In the genomic region with DNA sequence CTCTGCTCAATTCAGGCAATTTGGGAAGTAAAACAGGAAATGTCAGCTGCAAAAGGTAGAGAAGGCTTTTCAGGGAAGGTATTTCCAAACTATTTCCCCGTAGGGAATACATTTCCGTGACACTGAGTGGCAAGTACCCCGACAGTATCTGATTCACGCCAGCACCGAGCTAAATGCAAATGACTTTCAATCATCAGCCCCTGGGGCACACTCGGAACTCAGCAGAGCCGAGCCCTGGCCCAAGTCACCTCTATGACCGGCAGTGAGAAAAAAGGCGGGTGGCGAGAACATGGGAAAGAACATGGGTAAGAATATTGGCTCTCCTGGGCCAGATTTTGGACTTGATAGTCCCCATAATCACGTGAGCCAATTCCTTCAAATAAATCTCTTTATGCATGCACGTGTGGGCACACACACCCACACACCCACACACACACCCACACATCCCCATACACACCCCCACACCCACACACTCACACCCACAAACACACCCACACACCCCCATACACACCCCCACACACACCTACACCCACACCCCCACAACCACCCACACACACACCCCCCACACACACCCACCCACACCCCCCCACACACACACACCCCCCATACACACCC, we compare ENCODE assay signal across 29 cellular contexts. TPM values are rescaled to one million over a fixed set of nuclear protein-coding genes. Genes with fewer than 3 reads are reported as not detected.
DNase-seq lines count a peak whose midpoint lies in the region; ATAC-seq and TF ChIP-seq lines count a peak whose summit lies in the region.
"Had no signal": no experiment of that assay in that cellular context is flagged by ENCODE, and none has a peak within 500 bp of the region (broad histone marks: within the 10 kb centered on the region; RNA-seq: fewer than 3 reads in every experiment).

No MANE protein-coding gene starts in this region.

- peaks cover 3% of the 10 kb centered on the region for H3K36me3 Mint-ChIP-seq in activated T-helper 1 cell treated with anti-CD3 and anti-CD28 coated beads, Interleukin-12 subunit alpha, Interleukin-12 subunit beta, Interleukin-2, Interleukin-4 antibody, amounts not matched to agents 30 ng/mL and 10 ng/mL and 1 ng/mL, durations not matched to agents 14 hours and 24 hours and 36 hours (ENCODE audit: low read depth)
- H3K36me3 Mint-ChIP-seq: activated naive CD8-positive, alpha-beta T cell treated with anti-CD3 and anti-CD28 coated beads for 36 hours; neural progenitor cell had no signal

- H3K36me3 ChIP-seq in thyroid gland, result no peaks in the 10 kb centered on the region
- H3K36me3 ChIP-seq: ascending aorta, left lung, neural progenitor cell, pancreas, transverse colon had no signal

- H3K4me1 ChIP-seq in right cardiac atrium (ENCODE audit: control insufficient read depth, insufficient read depth, low read length) (no peaks in the 10 kb centered on the region), thyroid gland (peaks cover 30 to 55% of the 10 kb centered on the region in 2 donors)
- H3K4me1 ChIP-seq: pancreas, transverse colon had no signal

- H3K27ac Mint-ChIP-seq in activated T-helper 1 cell treated with anti-CD3 and anti-CD28 coated beads, Interleukin-12 subunit alpha, Interleukin-12 subunit beta, Interleukin-2, Interleukin-4 antibody, amounts not matched to agents 30 ng/mL and 10 ng/mL and 1 ng/mL, durations not matched to agents 14 hours and 24 hours and 36 hours, result peak overlapping the region; percentile 44
- H3K27ac Mint-ChIP-seq: activated naive CD8-positive, alpha-beta T cell treated with anti-CD3 and anti-CD28 coated beads for 36 hours; IgD-negative memory B cell had no signal

- H3K9me3 Mint-ChIP-seq in activated T-helper 1 cell treated with anti-CD3 and anti-CD28 coated beads, Interleukin-12 subunit alpha, Interleukin-12 subunit beta, Interleukin-2, Interleukin-4 antibody, amounts not matched to agents 30 ng/mL and 10 ng/mL and 1 ng/mL, durations not matched to agents 14 hours and 24 hours and 36 hours, result no peaks in the 10 kb centered on the region
- H3K9me3 Mint-ChIP-seq: activated naive CD8-positive, alpha-beta T cell treated with anti-CD3 and anti-CD28 coated beads for 36 hours; IgD-negative memory B cell had no signal

- no peaks in the 10 kb centered on the region for H3K4me1 Mint-ChIP-seq in activated T-helper 1 cell treated with anti-CD3 and anti-CD28 coated beads, Interleukin-12 subunit alpha, Interleukin-12 subunit beta, Interleukin-2, Interleukin-4 antibody, amounts not matched to agents 30 ng/mL and 10 ng/mL and 1 ng/mL, durations not matched to agents 14 hours and 24 hours and 36 hours (ENCODE audit: low read depth)
- H3K4me1 Mint-ChIP-seq: activated naive CD8-positive, alpha-beta T cell treated with anti-CD3 and anti-CD28 coated beads for 36 hours had no signal

- TF ChIP-seq POLR2A in thyroid gland (IDR thresholded peaks at IDR 0.05), result no peak

- peaks cover 1% of the 10 kb centered on the region for H3K27me3 Mint-ChIP-seq in activated T-helper 1 cell treated with anti-CD3 and anti-CD28 coated beads, Interleukin-12 subunit alpha, Interleukin-12 subunit beta, Interleukin-2, Interleukin-4 antibody, amounts not matched to agents 30 ng/mL and 10 ng/mL and 1 ng/mL, durations not matched to agents 14 hours and 24 hours and 36 hours (ENCODE audit: insufficient read depth)
- H3K27me3 Mint-ChIP-seq: activated naive CD8-positive, alpha-beta T cell treated with anti-CD3 and anti-CD28 coated beads for 36 hours had no signal

- ATAC-seq in left cardiac atrium (no peak), right cardiac atrium (no peak), GM18520 (IDR thresholded peaks at IDR 0.05; ENCODE audit: unreplicated experiment) (no peak)
- ATAC-seq: left lung, pancreas had no signal

- TF ChIP-seq CTCF in thyroid gland (IDR thresholded peaks at IDR 0.05), result no peak

- DNase-seq in cardiac septum (ENCODE audit: low spot score) (peak; percentile 53), left cardiac atrium (no peak), right cardiac atrium (no peak), thyroid gland (no peak), NOMO-1 treated with DMSO at 0.1 percent for 48 hours (lab: John Stamatoyannopoulos, UW; ENCODE audit: unreplicated experiment) (no peak), GM19238 (ENCODE audit: insufficient read length, low spot score) (no peak)
- no peak for DNase-seq in activated T-helper 1 cell treated with anti-CD3 and anti-CD28 coated beads, Interleukin-12 subunit alpha, Interleukin-12 subunit beta, Interleukin-2, Interleukin-4 antibody, amounts not matched to agents 30 ng/mL and 10 ng/mL and 1 ng/mL, durations not matched to agents 14 hours and 24 hours and 36 hours (ENCODE audit: low spot score)
- DNase-seq: activated CD4-positive, CD25-positive, alpha-beta regulatory T cell; activated CD8-positive, alpha-beta memory T cell treated with anti-CD3 and anti-CD28 coated beads, Interleukin-2, amount 50 U/mL, for 4 hours; activated naive CD8-positive, alpha-beta T cell treated with anti-CD3 and anti-CD28 coated beads for 36 hours; effector CD8-positive, alpha-beta T cell; left lung; NCI-H1092; NCI-H187 treated with DMSO at 0.1 percent for 48 hours; NCI-H2171 treated with DMSO at 0.1 percent for 48 hours; NCI-H510A; RPMI8226; stimulated activated CD4-positive, alpha-beta T cell treated with anti-CD3 and anti-CD28 coated beads, Interleukin-1b, Interleukin-23, amount 100 ng/mL, for 48 hours; transverse colon had no signal

- no peak overlapping the region for H3K4me3 Mint-ChIP-seq in activated T-helper 1 cell treated with anti-CD3 and anti-CD28 coated beads, Interleukin-12 subunit alpha, Interleukin-12 subunit beta, Interleukin-2, Interleukin-4 antibody, amounts not matched to agents 30 ng/mL and 10 ng/mL and 1 ng/mL, durations not matched to agents 14 hours and 24 hours and 36 hours
- H3K4me3 Mint-ChIP-seq: activated naive CD8-positive, alpha-beta T cell treated with anti-CD3 and anti-CD28 coated beads for 36 hours; IgD-negative memory B cell; neural progenitor cell had no signal

- no peaks in the 10 kb centered on the region for H3K27me3 ChIP-seq in right cardiac atrium (ENCODE audit: control insufficient read depth, insufficient read depth)
- H3K27me3 ChIP-seq in thyroid gland, result no peaks in the 10 kb centered on the region
- H3K27me3 ChIP-seq: ascending aorta, left lung, transverse colon had no signal

- no peak overlapping the region for H3K4me3 ChIP-seq in right cardiac atrium (ENCODE audit: low read length)
- H3K4me3 ChIP-seq in thyroid gland (replicated peaks in 1 of 3), result no peak overlapping the region
- H3K4me3 ChIP-seq: ascending aorta, left lung, neural progenitor cell, pancreas, transverse colon had no signal

- intact Hi-C loops in cardiac septum (cut with DNase I), result loop anchor here (5.0 kb wide), 1 partner anchor 85 kb away; no protein-coding TSS in a partner anchor
- intact Hi-C loops in left cardiac atrium (cut with DNase I), result loop anchor here (5.0 kb wide), 2 partner anchors 85 to 260 kb away; no protein-coding TSS in a partner anchor
- intact Hi-C loops in activated T-helper 1 cell treated with anti-CD3 and anti-CD28 coated beads, Interleukin-12 subunit alpha, Interleukin-12 subunit beta, Interleukin-2, Interleukin-4 antibody, amounts not matched to agents 30 ng/mL and 10 ng/mL and 1 ng/mL, durations not matched to agents 14 hours and 24 hours and 36 hours (cut with micrococcal nuclease), result no loop called here
- intact Hi-C loops in right cardiac atrium (cut with DNase I), result loop anchor here in 3 of 4 donors (5.0 to 10.0 kb wide), 3 partner anchors 72 to 85 kb away; no protein-coding TSS in a partner anchor
- intact Hi-C loops in thyroid gland (cut with DNase I), result no loop called here

- H3K27ac ChIP-seq in right cardiac atrium (ENCODE audit: low read length), result peak overlapping the region; percentile 77
- peak overlapping the region in 2 of 3 donors; percentile 77 to 91 for H3K27ac ChIP-seq in thyroid gland
- H3K27ac ChIP-seq: ascending aorta, left lung, neural progenitor cell, pancreas, transverse colon had no signal

- H3K9me3 ChIP-seq in right cardiac atrium (ENCODE audit: control insufficient read depth, low read length), result no peaks in the 10 kb centered on the region
- H3K9me3 ChIP-seq in thyroid gland, result no peaks in the 10 kb centered on the region
- H3K9me3 ChIP-seq: ascending aorta, left lung, pancreas, transverse colon had no signal

- WGBS in right cardiac atrium, result 64% methylated on average over 12 of the region's 12 CpGs
- 84 to 90% methylated on average over 12 of the region's 12 CpGs for WGBS in thyroid gland, 2 donors

RNA-seq across cellular contexts. Expression of gene COL23A1, which starts 43.0 kb away (rescaled TPM):
- 16.5 TPM for total RNA-seq in cardiac septum
- 1 to 10 TPM; 5.5 to 6.0 TPM for total RNA-seq in left cardiac atrium
- total RNA-seq in activated T-helper 1 cell treated with anti-CD3 and anti-CD28 coated beads, Interleukin-12 subunit alpha, Interleukin-12 subunit beta, Interleukin-2, Interleukin-4 antibody, amounts not matched to agents 30 ng/mL and 10 ng/mL and 1 ng/mL, durations not matched to agents 14 hours and 24 hours and 36 hours, result not detected in 2 replicates
- 10 to 100 TPM in 2 of 4 donors, 1 to 10 TPM in 2; 5.5 to 13.6 (median 8.8) TPM for total RNA-seq in right cardiac atrium
- polyA plus RNA-seq in right cardiac atrium, result 2.5 TPM
- 100 to 1,000 TPM in 2 of 4 donors, 10 to 100 TPM in 2; 76.6 to 108 (median 95.7) TPM for total RNA-seq in thyroid gland
- total RNA-seq: A673; glomerular endothelial cell; HT-29; M059J; T-helper 1 cell treated with Interleukin-12 subunit alpha and Interleukin-12 subunit beta and Interleukin-4 antibody, amounts not matched to agents 30 ng/mL and 1 ng/mL, for 36 hours had no signal

Comparison
In these comparisons a context has a peak if more than half of its experiments do, and no peak if none do; other contexts are left out.
1. intact Hi-C loops: an anchor here in cardiac septum (5.0 kb wide), left cardiac atrium (5.0 kb wide) and right cardiac atrium (5.0 to 10.0 kb wide); none called in activated T-helper 1 cell treated with anti-CD3 and anti-CD28 coated beads, Interleukin-12 subunit alpha, Interleukin-12 subunit beta, Interleukin-2, Interleukin-4 antibody, amounts not matched to agents 30 ng/mL and 10 ng/mL and 1 ng/mL, durations not matched to agents 14 hours and 24 hours and 36 hours and thyroid gland.